1 cellular context compared by ENCODE assay signal in the genomic region with DNA sequence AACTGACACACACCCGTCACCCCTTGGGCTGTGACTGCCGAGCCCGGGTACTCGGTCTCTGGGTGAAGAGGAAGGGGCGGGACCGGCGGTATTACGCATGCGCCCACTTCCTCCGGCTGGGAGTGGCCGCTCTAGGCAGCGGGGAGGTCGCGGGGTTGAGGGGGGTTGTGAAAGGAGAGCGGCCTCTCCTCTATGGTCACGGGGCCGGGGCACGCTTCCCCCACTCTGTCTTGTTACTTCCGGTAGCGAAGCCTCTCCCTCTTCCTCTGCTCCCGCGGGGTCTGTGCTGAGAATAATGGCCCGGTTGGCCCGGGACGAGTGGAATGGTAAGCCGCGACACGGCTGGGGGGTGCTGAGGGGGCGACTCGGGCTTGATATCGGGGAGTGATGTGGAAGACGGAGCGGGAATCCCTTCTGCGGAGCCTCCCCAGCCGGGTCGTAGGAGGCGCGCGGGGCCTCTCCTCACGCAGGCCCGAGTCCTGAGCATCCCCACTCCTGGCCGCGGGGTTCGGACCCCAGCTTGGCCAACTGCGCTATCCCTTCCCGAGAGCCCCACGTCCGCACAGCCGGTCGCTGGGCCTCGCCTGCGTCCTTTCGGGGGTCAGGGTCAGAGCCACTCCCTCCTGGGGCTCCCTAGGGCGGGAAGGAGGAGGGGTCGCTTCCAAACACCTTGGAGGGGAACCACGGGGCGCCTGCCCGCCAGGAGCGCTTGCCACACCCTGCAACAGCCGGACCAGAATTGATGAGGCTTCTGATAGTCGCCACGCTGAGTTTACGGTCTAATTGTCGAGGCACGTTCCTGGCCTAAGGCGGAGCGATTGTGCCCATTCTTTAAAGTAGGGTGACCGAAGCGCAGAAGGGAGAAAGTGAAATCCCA.
A peak's percentile ranks its signal among the peaks of the same experiment; 100 is the strongest.
TF ChIP-seq lines count a peak whose summit lies in the region.

A gene with protein sequence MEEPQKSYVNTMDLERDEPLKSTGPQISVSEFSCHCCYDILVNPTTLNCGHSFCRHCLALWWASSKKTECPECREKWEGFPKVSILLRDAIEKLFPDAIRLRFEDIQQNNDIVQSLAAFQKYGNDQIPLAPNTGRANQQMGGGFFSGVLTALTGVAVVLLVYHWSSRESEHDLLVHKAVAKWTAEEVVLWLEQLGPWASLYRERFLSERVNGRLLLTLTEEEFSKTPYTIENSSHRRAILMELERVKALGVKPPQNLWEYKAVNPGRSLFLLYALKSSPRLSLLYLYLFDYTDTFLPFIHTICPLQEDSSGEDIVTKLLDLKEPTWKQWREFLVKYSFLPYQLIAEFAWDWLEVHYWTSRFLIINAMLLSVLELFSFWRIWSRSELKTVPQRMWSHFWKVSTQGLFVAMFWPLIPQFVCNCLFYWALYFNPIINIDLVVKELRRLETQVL (plus strand): TSS at position 259 of the 877 bp plus-strand sequence. CDS start 11,396 bp downstream, outside the sequence.

TF ChIP-seq in HepG2, 621 proteins besides CTCF, POLR2A, EP300 and RAD21 (continued from another document and continues in another):
- peak; percentile 87 for TF ChIP-seq ZNF687 (CRISPR knock-in tag; IDR thresholded peaks at IDR 0.05)
- TF ChIP-seq ZC3H4 (CRISPR knock-in tag; IDR thresholded peaks at IDR 0.05; ENCODE audit: borderline replicate concordance): peak; percentile 37; the same call in 1 of the 2 replicates
- TF ChIP-seq RARA (CRISPR knock-in tag; IDR thresholded peaks at IDR 0.05): peak; percentile 65
- TF ChIP-seq GABPA (IDR thresholded peaks at IDR 0.05; ENCODE audit: low read depth, low read length): peak; percentile 81
- TF ChIP-seq GABPA (CRISPR knock-in tag; IDR thresholded peaks at IDR 0.05; ENCODE audit: low read depth): peak; percentile 96
- peak; percentile 89; the same call in 1 of the 2 replicates for TF ChIP-seq ZNF441 (CRISPR knock-in tag; IDR thresholded peaks at IDR 0.05; ENCODE audit: borderline replicate concordance)
- TF ChIP-seq, protein P1, sequence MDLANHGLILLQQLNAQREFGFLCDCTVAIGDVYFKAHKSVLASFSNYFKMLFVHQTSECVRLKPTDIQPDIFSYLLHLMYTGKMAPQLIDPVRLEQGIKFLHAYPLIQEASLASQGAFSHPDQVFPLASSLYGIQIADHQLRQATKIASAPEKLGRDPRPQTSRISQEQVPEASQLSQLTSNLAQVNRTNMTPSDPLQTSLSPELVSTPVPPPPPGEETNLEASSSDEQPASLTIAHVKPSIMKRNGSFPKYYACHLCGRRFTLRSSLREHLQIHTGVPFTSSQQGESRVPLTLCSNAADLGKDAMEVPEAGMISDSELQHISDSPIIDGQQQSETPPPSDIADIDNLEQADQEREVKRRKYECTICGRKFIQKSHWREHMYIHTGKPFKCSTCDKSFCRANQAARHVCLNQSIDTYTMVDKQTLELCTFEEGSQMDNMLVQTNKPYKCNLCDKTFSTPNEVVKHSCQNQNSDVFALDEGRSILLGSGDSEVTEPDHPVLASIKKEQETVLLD (CRISPR knock-in tag; IDR thresholded peaks at IDR 0.05; ENCODE audit: low read depth): peak; percentile 87
- peak; percentile 96; the same call in 1 of the 2 replicates for TF ChIP-seq ATF6 (CRISPR knock-in tag; conservative IDR thresholded peaks at IDR 0.05)
- TF ChIP-seq MXI1 (IDR thresholded peaks at IDR 0.05; ENCODE audit: borderline replicate concordance, low read depth, low read length): peak; percentile 95; the same call in 1 of the 3 replicates
- TF ChIP-seq ZGPAT (CRISPR knock-in tag; IDR thresholded peaks at IDR 0.05): peak; percentile 97
- TF ChIP-seq ZNF788 (CRISPR knock-in tag; IDR thresholded peaks at IDR 0.05; ENCODE audit: borderline replicate concordance): peak; percentile 77
- TF ChIP-seq, protein P2, sequence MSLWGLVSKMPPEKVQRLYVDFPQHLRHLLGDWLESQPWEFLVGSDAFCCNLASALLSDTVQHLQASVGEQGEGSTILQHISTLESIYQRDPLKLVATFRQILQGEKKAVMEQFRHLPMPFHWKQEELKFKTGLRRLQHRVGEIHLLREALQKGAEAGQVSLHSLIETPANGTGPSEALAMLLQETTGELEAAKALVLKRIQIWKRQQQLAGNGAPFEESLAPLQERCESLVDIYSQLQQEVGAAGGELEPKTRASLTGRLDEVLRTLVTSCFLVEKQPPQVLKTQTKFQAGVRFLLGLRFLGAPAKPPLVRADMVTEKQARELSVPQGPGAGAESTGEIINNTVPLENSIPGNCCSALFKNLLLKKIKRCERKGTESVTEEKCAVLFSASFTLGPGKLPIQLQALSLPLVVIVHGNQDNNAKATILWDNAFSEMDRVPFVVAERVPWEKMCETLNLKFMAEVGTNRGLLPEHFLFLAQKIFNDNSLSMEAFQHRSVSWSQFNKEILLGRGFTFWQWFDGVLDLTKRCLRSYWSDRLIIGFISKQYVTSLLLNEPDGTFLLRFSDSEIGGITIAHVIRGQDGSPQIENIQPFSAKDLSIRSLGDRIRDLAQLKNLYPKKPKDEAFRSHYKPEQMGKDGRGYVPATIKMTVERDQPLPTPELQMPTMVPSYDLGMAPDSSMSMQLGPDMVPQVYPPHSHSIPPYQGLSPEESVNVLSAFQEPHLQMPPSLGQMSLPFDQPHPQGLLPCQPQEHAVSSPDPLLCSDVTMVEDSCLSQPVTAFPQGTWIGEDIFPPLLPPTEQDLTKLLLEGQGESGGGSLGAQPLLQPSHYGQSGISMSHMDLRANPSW (CRISPR knock-in tag; IDR thresholded peaks at IDR 0.05; ENCODE audit: borderline replicate concordance): peak; percentile 94; the same call in 1 of the 2 replicates
- peak; percentile 75 for TF ChIP-seq CCAR2 (optimal IDR thresholded peaks at IDR 0.05; ENCODE audit: low read depth, low read length)
- peak; percentile 25; the same call in 1 of the 2 replicates for TF ChIP-seq ZNF839 (CRISPR knock-in tag; IDR thresholded peaks at IDR 0.05; ENCODE audit: borderline replicate concordance)
- TF ChIP-seq HOXA5 (CRISPR knock-in tag; IDR thresholded peaks at IDR 0.05): peak; percentile 96
- TF ChIP-seq FOXA1 (IDR thresholded peaks at IDR 0.05): no peak
- peak; percentile 18; the same call in 1 of the 2 replicates for TF ChIP-seq FOXA1 (CRISPR knock-in tag; IDR thresholded peaks at IDR 0.05)
- TF ChIP-seq ZNF180 (CRISPR knock-in tag; IDR thresholded peaks at IDR 0.05; ENCODE audit: borderline replicate concordance, low read depth): peak; percentile 17; the same call in 1 of the 2 replicates
- TF ChIP-seq MED1 (CRISPR knock-in tag; IDR thresholded peaks at IDR 0.05): peak; percentile 92
- TF ChIP-seq ZFP41 (CRISPR knock-in tag; IDR thresholded peaks at IDR 0.05; ENCODE audit: borderline replicate concordance): peak; percentile 41; the same call in 1 of the 2 replicates
- peak; percentile 76; the same call in 1 of the 2 replicates for TF ChIP-seq REPIN1 (CRISPR knock-in tag; IDR thresholded peaks at IDR 0.05; ENCODE audit: borderline replicate concordance, low read depth)
- TF ChIP-seq ZNF460 (CRISPR knock-in tag; IDR thresholded peaks at IDR 0.05; ENCODE audit: borderline replicate concordance): no peak; the same call in 1 of the 2 replicates
- TF ChIP-seq ZNF776 (CRISPR knock-in tag; IDR thresholded peaks at IDR 0.05): no peak
- TF ChIP-seq AHR (CRISPR knock-in tag; IDR thresholded peaks at IDR 0.05): peak; percentile 93
- peak; percentile 92 for TF ChIP-seq ZNF142 (CRISPR knock-in tag; IDR thresholded peaks at IDR 0.05)
- peak; percentile 84 for TF ChIP-seq NR2C2 (CRISPR knock-in tag; IDR thresholded peaks at IDR 0.05; ENCODE audit: borderline replicate concordance)
- peak; percentile 8; the same call in 1 of the 2 replicates for TF ChIP-seq FOSL1 (CRISPR knock-in tag; IDR thresholded peaks at IDR 0.05; ENCODE audit: borderline replicate concordance)
- no peak for TF ChIP-seq TCF12 (IDR thresholded peaks at IDR 0.05)
- 0 out of 2 replicates have a peak, but pooled peaks have one; percentile 32 for TF ChIP-seq TCF12 (CRISPR knock-in tag; IDR thresholded peaks at IDR 0.05)
- TF ChIP-seq TAF15 (IDR thresholded peaks at IDR 0.05; ENCODE audit: low read depth, low read length, poor library complexity, severe bottlenecking): peak; percentile 56
- 0 out of 2 replicates have a peak, but pooled peaks have one; percentile 35 for TF ChIP-seq ZNF3 (CRISPR knock-in tag; IDR thresholded peaks at IDR 0.05)
- TF ChIP-seq TP53 (CRISPR knock-in tag; conservative IDR thresholded peaks at IDR 0.05): peak; percentile 67; the same call in 1 of the 2 replicates
- 0 out of 2 replicates have a peak, but pooled peaks have one; percentile 18 for TF ChIP-seq ZNF644 (CRISPR knock-in tag; IDR thresholded peaks at IDR 0.05; ENCODE audit: low read depth)
